ENCODE assay signal across 8 cellular contexts in genomic region chr6:117481926-117482239, GRCh38. TPM values are rescaled to one million over a fixed set of nuclear protein-coding genes. Genes with fewer than 3 reads are reported as not detected.
DNase-seq lines count a peak whose midpoint lies in the region; ATAC-seq and TF ChIP-seq lines count a peak whose summit lies in the region.

No MANE protein-coding gene starts in this region.

- TF ChIP-seq CTCF in A673 (conservative IDR thresholded peaks at IDR 0.05; ENCODE audit: low read depth, low read length) (no peak), HEK293 (tag by site-specific recombination; IDR thresholded peaks at IDR 0.05) (no peak), ascending aorta (IDR thresholded peaks at IDR 0.05) (no peak)

- H3K4me3 ChIP-seq in A673 (ENCODE audit: low read depth, low read length, poor library complexity, severe bottlenecking) = peak overlapping the region; percentile 51
- H3K4me3 ChIP-seq in HEK293 (ENCODE audit: low read depth, low read length) = peak overlapping the region; percentile 85
- peak overlapping the region; percentile 70 to 83 for H3K4me3 ChIP-seq in ascending aorta

- CTCF ChIA-PET in A673 (lab: Charles Lee) (interaction anchor here (0.6 kb wide), 1 partner anchor 668 kb away, joined by 3 read pairs; no protein-coding TSS in a partner anchor), HEK293 (lab: Yijun Ruan, JAX) (interaction anchor here (0.5 to 4.7 kb wide), 6 partner anchors 12 to 831 kb away, joined by 3 to 34 read pairs (median 4); no protein-coding TSS in a partner anchor)

- H3K27ac ChIP-seq in A673 (ENCODE audit: low read depth, low read length, poor library complexity, severe bottlenecking) (no peak overlapping the region), HEK293 (ENCODE audit: extremely low read depth, low read depth, low read length) (no peak overlapping the region), ascending aorta (peak overlapping the region; percentile 82 to 91)

- H3K9me3 ChIP-seq in A673 (ENCODE audit: low read depth, low read length, poor library complexity, severe bottlenecking) = no peaks in the 10 kb centered on the region
- no peaks in the 10 kb centered on the region for H3K9me3 ChIP-seq in HEK293 (ENCODE audit: control insufficient read depth, insufficient read depth, low read depth, low read length)
- no peaks in the 10 kb centered on the region for H3K9me3 ChIP-seq in ascending aorta

- H3K27me3 ChIP-seq in A673 (replicated peaks; ENCODE audit: insufficient read depth, low read depth, low read length, poor library complexity) = peaks cover 62% of the 10 kb centered on the region
- no peaks in the 10 kb centered on the region for H3K27me3 ChIP-seq in ascending aorta

- H3K36me3 ChIP-seq in A673 (ENCODE audit: insufficient read depth, low read length, poor library complexity, severe bottlenecking) = no peaks in the 10 kb centered on the region
- peaks cover 0 to 7% of the 10 kb centered on the region in 2 experiments; a peak in 1 of 3 replicates for H3K36me3 ChIP-seq in HEK293 (ENCODE audit: control insufficient read depth in 2 of 2, insufficient read depth in 1 of 2, low read length in 2 of 2)
- no peaks in the 10 kb centered on the region for H3K36me3 ChIP-seq in ascending aorta

- intact Hi-C loops in A673 (cut with micrococcal nuclease; ENCODE audit: unreplicated experiment) (no loop called here), ascending aorta (cut with DNase I) (loop anchor here (1.0 to 5.0 kb wide), 5 partner anchors 31 to 1065 kb away; partner anchors contain the start of genes GOPC, NUS1 and PLN)

- DNase-seq in A673 (ENCODE audit: low spot score) (no peak), ascending aorta (ENCODE audit: low spot score in 2 of 2) (no peak), medulla oblongata (ENCODE audit: extremely low spot score) (peak; percentile 26), dermis blood vessel endothelial cell (no peak), NCI-H774 (lab: John Stamatoyannopoulos, UW) (no peak), foreskin melanocyte (no peak)

- H3K4me1 ChIP-seq in A673 (ENCODE audit: insufficient read depth, low read length, poor library complexity, severe bottlenecking) (no peaks in the 10 kb centered on the region), HEK293 (ENCODE audit: control insufficient read depth, insufficient read depth, low read length) (no peaks in the 10 kb centered on the region), ascending aorta (peaks cover 4 to 7% of the 10 kb centered on the region in 2 donors)

- no TSS peak for BruUV-seq in A673 (replicated peaks; lab: Mats Ljungman, UMichigan)

- no peak for ATAC-seq in HG03108 (IDR thresholded peaks at IDR 0.05; ENCODE audit: unreplicated experiment)

- POLR2A ChIA-PET in A673 (lab: Charles Lee; ENCODE audit: low non-redundant PET) = no interaction called here
- POLR2A ChIA-PET in HEK293 (lab: Yijun Ruan, JAX) = no interaction called here

TF ChIP-seq in HEK293, 187 proteins besides CTCF, POLR2A, EP300 and RAD21:
- TF ChIP-seq SP7 (tag by site-specific recombination; IDR thresholded peaks at IDR 0.05) (peak; percentile 85), ZNF280D (tag by site-specific recombination; IDR thresholded peaks at IDR 0.05) (no peak), REPIN1 (tag by site-specific recombination; IDR thresholded peaks at IDR 0.05; ENCODE audit: low read depth) (no peak)

RNA-seq across cellular contexts. Expression of gene DCBLD1, which starts 0.6 kb away (rescaled TPM):
- 1.5 and 2.4 TPM in 2 replicates for total RNA-seq in A673 (2021)
- total RNA-seq in ascending aorta = 0.85 TPM
- 35.1 and 41.1 TPM in 2 replicates for total RNA-seq in dermis blood vessel endothelial cell

RNA-seq across cellular contexts. Expression of gene ROS1, which starts 56.1 kb away (rescaled TPM):
- not detected in 2 replicates for total RNA-seq in A673 (2021)
- total RNA-seq in ascending aorta = not detected
- under 0.01 TPM in 1 of 2 replicates, not detected in the other for total RNA-seq in dermis blood vessel endothelial cell

Comparison
In these comparisons a context has a peak if more than half of its experiments do, and no peak if none do; other contexts are left out.
1. H3K27ac ChIP-seq: peak in ascending aorta (2 of 2); none in A673 (single experiment) and HEK293 (single experiment).
2. RNA of gene DCBLD1, which starts 0.6 kb away (total RNA-seq): 35.1 to 41.1 TPM in dermis blood vessel endothelial cell; 1.5 to 2.4 TPM in A673 and 0.85 TPM in ascending aorta (single experiment); every median in the first group is over 10 times any median in the second.
3. Peak in every context shown above with its lines, with median percentiles within 50 percentile points of each other: H3K4me3 ChIP-seq.